17 cellular contexts compared by ENCODE assay signal in genomic region chr11:99937330-99937729, GRCh38.
A peak's percentile ranks its signal among the peaks of the same experiment; 100 is the strongest.
DNase-seq lines count a peak whose midpoint lies in the region; ATAC-seq, FAIRE-seq and TF ChIP-seq lines count a peak whose summit lies in the region.
"Had no signal": no experiment of that assay in that cellular context is flagged by ENCODE, and none has a peak within 500 bp of the region (broad histone marks: within the 10 kb centered on the region; RNA-seq: fewer than 3 reads in every experiment).

No MANE protein-coding gene starts in this region.

- no peak overlapping the region for H3K9ac ChIP-seq in H1 (replicated peaks in 1 of 4; ENCODE audit: extremely low read depth in 1 of 4, low read depth in 3 of 4, low read length in 3 of 4)
- no peak overlapping the region for H3K9ac ChIP-seq in neuronal stem cell (ENCODE audit: low read depth, low read length, poor library complexity)

- no peak overlapping the region for H2BK15ac ChIP-seq in H1 (ENCODE audit: low read length)
- no peak overlapping the region for H2BK15ac ChIP-seq in neuronal stem cell (ENCODE audit: low read length)

- no peak overlapping the region for H3K4me3 Mint-ChIP-seq in type B pancreatic cell

- no peaks in the 10 kb centered on the region for H3K27me3 Mint-ChIP-seq in type B pancreatic cell

- H3K36me3 ChIP-seq in H1 (ENCODE audit: control insufficient read depth in 2 of 4, insufficient read depth in 4 of 4, low read length in 3 of 4) (no peaks in the 10 kb centered on the region), neuronal stem cell (replicated peaks in 1 of 2; ENCODE audit: control insufficient read depth in 2 of 2, insufficient read depth in 2 of 2, low read length in 2 of 2) (no peaks in the 10 kb centered on the region)

- no peaks in the 10 kb centered on the region for H3K79me2 ChIP-seq in H1 (ENCODE audit: control insufficient read depth in 1 of 2, insufficient read depth in 2 of 2, low read length in 2 of 2)

- H3K27ac Mint-ChIP-seq in type B pancreatic cell: no peak overlapping the region

- H3K27me3 ChIP-seq in H1 (replicated peaks in 1 of 4; ENCODE audit: control insufficient read depth in 3 of 4, extremely low read depth in 1 of 4, insufficient read depth in 3 of 4, low read length in 3 of 4) (no peaks in the 10 kb centered on the region), neuronal stem cell (ENCODE audit: control insufficient read depth in 3 of 3, insufficient read depth in 3 of 3, low read depth in 1 of 3, low read length in 3 of 3) (no peaks in the 10 kb centered on the region)

- no peak overlapping the region for H2BK20ac ChIP-seq in H1 (ENCODE audit: low read length)

- H3K4me1 ChIP-seq in H1 (replicated peaks in 1 of 4; ENCODE audit: control insufficient read depth in 3 of 4, insufficient read depth in 4 of 4, low read length in 3 of 4) (no peaks in the 10 kb centered on the region), neuronal stem cell (ENCODE audit: control insufficient read depth in 2 of 2, insufficient read depth in 1 of 2, low read depth in 1 of 2, low read length in 2 of 2) (no peaks in the 10 kb centered on the region)
- H3K4me1 ChIP-seq: Caco-2 had no signal

- H4K8ac ChIP-seq in H1 (ENCODE audit: extremely low read depth, insufficient read depth, low read length) (no peak overlapping the region), neuronal stem cell (ENCODE audit: low read depth, low read length) (no peak overlapping the region)

- H3K27ac ChIP-seq in H1 (ENCODE audit: low read depth, low read length) (no peak overlapping the region), neuronal stem cell (replicated peaks; ENCODE audit: low read length) (no peak overlapping the region)

- ATAC-seq in HG02981 (IDR thresholded peaks at IDR 0.05; ENCODE audit: unreplicated experiment): no peak

- TF ChIP-seq EP300 in H1 (IDR thresholded peaks at IDR 0.05; ENCODE audit: borderline replicate concordance in 1 of 2, low read depth in 2 of 2, low read length in 2 of 2): no peak

- H3K9me3 ChIP-seq in H1 (ENCODE audit: insufficient read depth in 2 of 2, low read depth in 1 of 2, low read length in 1 of 2) (no peaks in the 10 kb centered on the region), neuronal stem cell (replicated peaks in 1 of 2; ENCODE audit: control insufficient read depth in 2 of 2, insufficient read depth in 1 of 2, low read depth in 1 of 2, low read length in 2 of 2) (no peaks in the 10 kb centered on the region)
- H3K9me3 ChIP-seq: Caco-2 had no signal

- no peaks in the 10 kb centered on the region for H3K9me3 Mint-ChIP-seq in type B pancreatic cell

- H3K4me2 ChIP-seq in H1 (ENCODE audit: insufficient read depth in 1 of 2, low read depth in 2 of 2, low read length in 2 of 2) (no peak overlapping the region), neuronal stem cell (ENCODE audit: insufficient read depth, low read length, poor library complexity, severe bottlenecking) (no peak overlapping the region)

- H2AK5ac ChIP-seq in H1 (ENCODE audit: low read depth, low read length): no peak overlapping the region
- H2AK5ac ChIP-seq in neuronal stem cell (ENCODE audit: low read depth, low read length): no peak overlapping the region

- H2BK5ac ChIP-seq in H1 (ENCODE audit: low read depth, low read length) (no peak overlapping the region), neuronal stem cell (ENCODE audit: low read length) (no peak overlapping the region)

- no peak overlapping the region for H3K4ac ChIP-seq in H1 (replicated peaks; ENCODE audit: insufficient read length, low read depth, low read length)
- H3K4ac ChIP-seq in neuronal stem cell (ENCODE audit: low read length): no peak overlapping the region

- H3K14ac ChIP-seq in H1 (ENCODE audit: insufficient read length) (no peak overlapping the region), neuronal stem cell (ENCODE audit: low read length) (no peak overlapping the region)

- H2BK120ac ChIP-seq in H1 (replicated peaks; ENCODE audit: low read depth, low read length) (no peak overlapping the region), neuronal stem cell (ENCODE audit: low read depth, low read length) (no peak overlapping the region)

- no peaks in the 10 kb centered on the region for H3K36me3 Mint-ChIP-seq in type B pancreatic cell

- WGBS in H1 (ENCODE audit: extremely low coverage in 1 of 2, insufficient coverage in 1 of 2, insufficient read length in 1 of 2, insufficient replicate concordance in 2 of 2, low coverage in 1 of 2, low lambda C conversion rate in 2 of 2, missing lambda C conversion rate in 1 of 2), 2 experiments: 87% methylated on average over 9 of the region's 9 CpGs; no CpG with 5 or more reads in 1 of the 2 experiments
- no CpG with 5 or more reads among the region's 9 CpGs for WGBS in neuronal stem cell (ENCODE audit: extremely low coverage in 2 of 2, insufficient read length in 2 of 2, insufficient replicate concordance in 1 of 2), 2 donors

- H3K4me1 Mint-ChIP-seq in type B pancreatic cell (ENCODE audit: unreplicated experiment): peaks cover 4% of the 10 kb centered on the region

- no peak for TF ChIP-seq POLR2A in H1 (IDR thresholded peaks at IDR 0.05; ENCODE audit: control extremely low read depth in 1 of 2, low read depth in 2 of 2, low read length in 2 of 2)

- POLR2A ChIA-PET in H1 (lab: Charles Lee; ENCODE audit: partially characterized antibody): no interaction called here

- H3K79me1 ChIP-seq in H1 (ENCODE audit: low read depth, low read length): no peaks in the 10 kb centered on the region
- H3K79me1 ChIP-seq in neuronal stem cell (ENCODE audit: low read depth, low read length): no peaks in the 10 kb centered on the region

- no peak overlapping the region for H4K5ac ChIP-seq in H1 (ENCODE audit: insufficient read length, low read depth, low read length)

- peak; percentile 8 for DNase-seq in ELF-1 (ENCODE audit: low read depth, low spot score)
- DNase-seq in NCI-H146 (lab: John Stamatoyannopoulos, UW): peak; percentile 82
- no peak for DNase-seq in H1 (ENCODE audit: low read depth in 1 of 2, low spot score in 2 of 2)
- no peak for DNase-seq in neuronal stem cell (ENCODE audit: low spot score)
- DNase-seq in type B pancreatic cell (ENCODE audit: extremely low spot score, unreplicated experiment): no peak
- no peak for DNase-seq in stimulated activated CD4-positive, alpha-beta T cell treated with anti-CD3 and anti-CD28 coated beads, Interleukin-12 subunit alpha, Interleukin-12 subunit beta, amount 100 ng/mL, for 4 hours
- DNase-seq: AML-193; Caco-2; NCI-H1417; NCI-H2081; NCI-H524 treated with DMSO at 0.1 percent for 48 hours; NK-92 treated with Interleukin-12 subunit alpha and Interleukin-12 subunit beta, amount 100 ng/mL, for 24 hours; OCI-M1 had no signal

- H2BK12ac ChIP-seq in H1 (ENCODE audit: low read depth, low read length) (no peak overlapping the region), neuronal stem cell (ENCODE audit: low read length) (no peak overlapping the region)

- FAIRE-seq in H1 (lab: Jason Lieb, UNC): no peak
- FAIRE-seq: G401.6, GM12891, GM19239 had no signal

- TF ChIP-seq CTCF in H1 (IDR thresholded peaks at IDR 0.05; ENCODE audit: control extremely low read depth in 1 of 3, insufficient read depth in 1 of 3, low read depth in 1 of 3, low read length in 3 of 3) (no peak), type B pancreatic cell (conservative IDR thresholded peaks at IDR 0.05) (no peak)

- H3K18ac ChIP-seq in H1 (ENCODE audit: extremely low read depth, low read length): no peak overlapping the region
- H3K18ac ChIP-seq in neuronal stem cell (ENCODE audit: low read length): no peak overlapping the region

- H4K91ac ChIP-seq in H1 (replicated peaks; ENCODE audit: insufficient read length, low read length): no peak overlapping the region
- H4K91ac ChIP-seq in neuronal stem cell (ENCODE audit: low read depth, low read length, poor library complexity): no peak overlapping the region

- no peak overlapping the region for H3K23ac ChIP-seq in H1 (ENCODE audit: insufficient read length)
- no peak overlapping the region for H3K23ac ChIP-seq in neuronal stem cell (ENCODE audit: low read depth, low read length, poor library complexity)

- TF ChIP-seq RAD21 in H1 (IDR thresholded peaks at IDR 0.05 in 1 of 2, conservative IDR thresholded peaks at IDR 0.05 in 1 of 2; ENCODE audit: low read depth in 2 of 2, low read length in 2 of 2): no peak

- H2AFZ ChIP-seq in H1 (ENCODE audit: low read length) (peak overlapping the region; percentile 76), neuronal stem cell (ENCODE audit: low read length) (peak overlapping the region; percentile 28)

- H3K23me2 ChIP-seq in H1 (ENCODE audit: low read depth, low read length): no peaks in the 10 kb centered on the region

- CTCF ChIA-PET in H1 (lab: Charles Lee; ENCODE audit: partially characterized antibody): interaction anchor here (0.6 kb wide), 2 partner anchors 551 to 1051 kb away, joined by 3 to 4 read pairs; no protein-coding TSS in a partner anchor

- no peak overlapping the region for H3K4me3 ChIP-seq in H1 (ENCODE audit: extremely low read depth in 1 of 4, insufficient read depth in 2 of 4, low read depth in 3 of 4, low read length in 4 of 4)
- H3K4me3 ChIP-seq in neuronal stem cell (ENCODE audit: low read length in 2 of 2): no peak overlapping the region

- H3K56ac ChIP-seq in H1 (replicated peaks; ENCODE audit: insufficient read length, low read depth, low read length): no peak overlapping the region

- no peaks in the 10 kb centered on the region for H4K20me1 ChIP-seq in H1 (replicated peaks in 1 of 2; ENCODE audit: control insufficient read depth in 1 of 2, insufficient read depth in 2 of 2, low read length in 2 of 2)

TF ChIP-seq in H1, 55 proteins besides CTCF, POLR2A, EP300 and RAD21 (continues in another document):
- TF ChIP-seq SAP30 (IDR thresholded peaks at IDR 0.05; ENCODE audit: insufficient read depth, insufficient replicate concordance, low read length): no peak
- TF ChIP-seq RNF2 (IDR thresholded peaks at IDR 0.05; ENCODE audit: borderline replicate concordance, low read depth, low read length, missing control alignments, poor library complexity, severe bottlenecking): no peak
- TF ChIP-seq MAFK (IDR thresholded peaks at IDR 0.05; ENCODE audit: low read depth, low read length): no peak
- TF ChIP-seq CREB1 (IDR thresholded peaks at IDR 0.05): no peak
- TF ChIP-seq HDAC6 (IDR thresholded peaks at IDR 0.05; ENCODE audit: low read depth, low read length): no peak
- TF ChIP-seq CHD2 (IDR thresholded peaks at IDR 0.05; ENCODE audit: low read length): no peak
- TF ChIP-seq CBX8 (IDR thresholded peaks at IDR 0.05; ENCODE audit: borderline replicate concordance, low read depth, low read length): no peak
- no peak for TF ChIP-seq CBX5 (IDR thresholded peaks at IDR 0.05; ENCODE audit: low read depth, low read length)
- TF ChIP-seq E2F6 (IDR thresholded peaks at IDR 0.05): no peak
- TF ChIP-seq SIX5 (IDR thresholded peaks at IDR 0.05; ENCODE audit: low read depth, low read length): no peak
- TF ChIP-seq SUZ12 (IDR thresholded peaks at IDR 0.05; ENCODE audit: low read length): no peak
- no peak for TF ChIP-seq SP2 (IDR thresholded peaks at IDR 0.05; ENCODE audit: low read length)

Comparison
In these comparisons a context has a peak if more than half of its experiments do, and no peak if none do; other contexts are left out.
1. DNase-seq: peak in ELF-1 (single experiment) and NCI-H146 (single experiment); none in H1 (0 of 2), neuronal stem cell (single experiment), type B pancreatic cell (single experiment) and stimulated activated CD4-positive, alpha-beta T cell treated with anti-CD3 and anti-CD28 coated beads, Interleukin-12 subunit alpha, Interleukin-12 subunit beta, amount 100 ng/mL, for 4 hours (single experiment).